ENCODE assay signal across 14 cellular contexts in the genomic region with DNA sequence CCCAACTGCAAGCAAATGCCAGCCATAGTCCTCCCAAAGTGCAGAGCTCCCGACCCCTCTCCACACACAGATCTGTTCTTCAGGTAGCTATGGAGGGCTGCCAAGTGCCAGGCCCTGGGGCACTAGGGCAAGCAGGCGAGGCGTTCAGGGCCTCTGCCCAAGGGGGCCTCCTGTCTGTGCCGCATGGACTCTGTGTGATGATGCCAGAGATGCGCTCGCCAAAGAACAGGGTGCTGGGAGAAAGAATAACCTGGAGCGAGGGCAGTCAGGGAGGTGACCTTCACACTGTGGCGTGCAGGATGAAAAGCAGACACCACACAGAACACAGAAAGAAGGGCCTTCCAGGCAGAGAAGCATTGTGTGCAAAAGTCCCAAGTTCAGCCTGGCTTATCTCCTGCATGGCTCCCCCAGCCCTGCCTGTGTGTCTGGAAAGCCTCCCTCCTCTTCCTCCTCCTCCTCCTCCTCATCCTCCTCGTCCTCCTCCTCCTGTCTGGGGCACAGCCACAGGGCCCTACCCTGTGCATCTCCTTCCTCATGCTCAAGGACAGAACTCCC.
"Had no signal": no experiment of that assay in that cellular context is flagged by ENCODE, and none has a peak within 500 bp of the region (broad histone marks: within the 10 kb centered on the region; RNA-seq: fewer than 3 reads in every experiment).

No MANE protein-coding gene starts in this region.

- H3K27ac Mint-ChIP-seq: activated naive CD4-positive, alpha-beta T cell treated with anti-CD3 and anti-CD28 coated beads for 36 hours; activated T-helper 17 cell treated with anti-CD3 and anti-CD28 coated beads, Interleukin-2, amount 50 U/mL, for 72 hours; stimulated activated memory B cell treated with anti-CD40 and anti-IgM and Interleukin-4, amounts not matched to agents 10 μg/mL and 1 μg/mL and 100 μg/mL, for 72 hours; T-cell had no signal

- H3K36me3 ChIP-seq: ovary, tibial artery had no signal

- ATAC-seq: activated CD4-positive, CD25-positive, alpha-beta regulatory T cell treated with anti-CD3 and anti-CD28 coated beads, Interleukin-2, amount 50 U/mL, for 24 hours; activated naive CD8-positive, alpha-beta T cell treated with anti-CD3 and anti-CD28 coated beads, Interleukin-2, amount 50 U/mL, for 24 hours; activated T-helper 17 cell treated with anti-CD3 and anti-CD28 coated beads, Interleukin-2, amount 50 U/mL, for 72 hours; stimulated activated memory B cell treated with anti-CD40 and anti-IgM and Interleukin-4, amounts not matched to agents 10 μg/mL and 1 μg/mL and 100 μg/mL, for 72 hours; T-cell had no signal

- H3K4me1 Mint-ChIP-seq: activated naive CD8-positive, alpha-beta T cell treated with anti-CD3 and anti-CD28 coated beads, Interleukin-2, amount 50 U/mL, for 24 hours; activated T-helper 17 cell treated with anti-CD3 and anti-CD28 coated beads, Interleukin-2, amount 50 U/mL, for 72 hours; stimulated activated memory B cell treated with anti-CD40 and anti-IgM and Interleukin-4, amounts not matched to agents 10 μg/mL and 1 μg/mL and 100 μg/mL, for 72 hours; T-cell had no signal

- DNase-seq: activated naive CD4-positive, alpha-beta T cell treated with anti-CD3 and anti-CD28 coated beads for 36 hours; activated naive CD8-positive, alpha-beta T cell treated with anti-CD3 and anti-CD28 coated beads, Interleukin-2, amount 50 U/mL, for 24 hours; aorta; head of caudate nucleus; ovary; stimulated activated CD4-positive, alpha-beta T cell treated with anti-CD3 and anti-CD28 coated beads, Interleukin-2, amount 100 ng/mL, for 48 hours; T-cell; T-helper 9 cell; tibial artery had no signal

- H3K9me3 Mint-ChIP-seq: activated naive CD4-positive, alpha-beta T cell treated with anti-CD3 and anti-CD28 coated beads for 36 hours; activated naive CD8-positive, alpha-beta T cell treated with anti-CD3 and anti-CD28 coated beads, Interleukin-2, amount 50 U/mL, for 24 hours; activated T-helper 17 cell treated with anti-CD3 and anti-CD28 coated beads, Interleukin-2, amount 50 U/mL, for 72 hours; neural crest cell; stimulated activated memory B cell treated with anti-CD40 and anti-IgM and Interleukin-4, amounts not matched to agents 10 μg/mL and 1 μg/mL and 100 μg/mL, for 72 hours; T-cell had no signal

- H3K36me3 Mint-ChIP-seq: stimulated activated memory B cell treated with anti-CD40 and anti-IgM and Interleukin-4, amounts not matched to agents 10 μg/mL and 1 μg/mL and 100 μg/mL, for 72 hours; T-cell had no signal

- H3K27me3 Mint-ChIP-seq: activated naive CD8-positive, alpha-beta T cell treated with anti-CD3 and anti-CD28 coated beads, Interleukin-2, amount 50 U/mL, for 24 hours; activated T-helper 17 cell treated with anti-CD3 and anti-CD28 coated beads, Interleukin-2, amount 50 U/mL, for 72 hours; stimulated activated memory B cell treated with anti-CD40 and anti-IgM and Interleukin-4, amounts not matched to agents 10 μg/mL and 1 μg/mL and 100 μg/mL, for 72 hours; T-cell had no signal

- H3K4me3 ChIP-seq: ovary, tibial artery had no signal

- H3K9me3 ChIP-seq: ovary, tibial artery had no signal

- H3K27me3 ChIP-seq: ovary, tibial artery had no signal

- H3K27ac ChIP-seq: epithelial cell of prostate, ovary, tibial artery had no signal

- H3K4me3 Mint-ChIP-seq: activated naive CD4-positive, alpha-beta T cell treated with anti-CD3 and anti-CD28 coated beads for 36 hours; activated naive CD8-positive, alpha-beta T cell treated with anti-CD3 and anti-CD28 coated beads, Interleukin-2, amount 50 U/mL, for 24 hours; activated T-helper 17 cell treated with anti-CD3 and anti-CD28 coated beads, Interleukin-2, amount 50 U/mL, for 72 hours; neural crest cell; stimulated activated memory B cell treated with anti-CD40 and anti-IgM and Interleukin-4, amounts not matched to agents 10 μg/mL and 1 μg/mL and 100 μg/mL, for 72 hours; T-cell had no signal
